ENCODE assay signal across 32 cellular contexts in genomic region chr1:157277281-157277680, GRCh38.
"Had no signal": no experiment of that assay in that cellular context is flagged by ENCODE, and none has a peak within 500 bp of the region (broad histone marks: within the 10 kb centered on the region; RNA-seq: fewer than 3 reads in every experiment).

No MANE protein-coding gene starts in this region.

- H3K4me2 ChIP-seq: smooth muscle cell had no signal

- H3K36me3 ChIP-seq: left lung, lower lobe of right lung, neutrophil, ovary, right atrium auricular region, right lobe of liver, suprapubic skin, thoracic aorta, tibial artery, upper lobe of right lung had no signal

- H3K27me3 ChIP-seq: ovary, right lobe of liver had no signal

- H3K4me1 Mint-ChIP-seq: immature natural killer cell; naive thymus-derived CD8-positive, alpha-beta T cell; nephron; neural crest cell; stimulated activated naive CD8-positive, alpha-beta T cell treated with anti-CD3 and anti-CD28 coated beads, Interleukin-15, amount 100 ng/mL, for 72 hours had no signal

- H3K4me3 Mint-ChIP-seq: immature natural killer cell; naive thymus-derived CD8-positive, alpha-beta T cell; nephron; neural crest cell; stimulated activated memory B cell treated with anti-CD40 and anti-IgM and Interleukin-4, amounts not matched to agents 10 μg/mL and 1 μg/mL and 100 μg/mL, for 72 hours; stimulated activated naive CD8-positive, alpha-beta T cell treated with anti-CD3 and anti-CD28 coated beads, Interleukin-15, amount 100 ng/mL, for 72 hours had no signal

- H3K9me3 Mint-ChIP-seq: immature natural killer cell; naive thymus-derived CD8-positive, alpha-beta T cell; nephron; neural crest cell; stimulated activated memory B cell treated with anti-CD40 and anti-IgM and Interleukin-4, amounts not matched to agents 10 μg/mL and 1 μg/mL and 100 μg/mL, for 72 hours; stimulated activated naive CD8-positive, alpha-beta T cell treated with anti-CD3 and anti-CD28 coated beads, Interleukin-15, amount 100 ng/mL, for 72 hours had no signal

- H3K36me3 Mint-ChIP-seq: immature natural killer cell; naive thymus-derived CD8-positive, alpha-beta T cell; stimulated activated memory B cell treated with anti-CD40 and anti-IgM and Interleukin-4, amounts not matched to agents 10 μg/mL and 1 μg/mL and 100 μg/mL, for 72 hours had no signal

- H3K9me3 ChIP-seq: left lung, lower lobe of right lung, neutrophil, ovary, right atrium auricular region, right lobe of liver, suprapubic skin, thoracic aorta, tibial artery, upper lobe of right lung had no signal

- H3K4me3 ChIP-seq: left lung, lower lobe of right lung, ovary, right atrium auricular region, right lobe of liver, smooth muscle cell, suprapubic skin, thoracic aorta, tibial artery, upper lobe of right lung had no signal

- H3K27ac Mint-ChIP-seq: immature natural killer cell; naive thymus-derived CD8-positive, alpha-beta T cell; nephron; progenitor cell of endocrine pancreas; stimulated activated memory B cell treated with anti-CD40 and anti-IgM and Interleukin-4, amounts not matched to agents 10 μg/mL and 1 μg/mL and 100 μg/mL, for 72 hours; stimulated activated naive CD8-positive, alpha-beta T cell treated with anti-CD3 and anti-CD28 coated beads, Interleukin-15, amount 100 ng/mL, for 72 hours had no signal

- DNase-seq: hypothalamus; immature natural killer cell; kidney; left colon; left lung; lower lobe of right lung; mammary epithelial cell; mesenchymal stem cell; naive thymus-derived CD8-positive, alpha-beta T cell; occipital lobe; ovary; right lobe of liver; stimulated activated CD4-positive, alpha-beta T cell treated with anti-CD3 and anti-CD28 coated beads, Interleukin-1b, Interleukin-23, amount 100 ng/mL, for 48 hours; stimulated activated CD4-positive, alpha-beta T cell treated with anti-CD3 and anti-CD28 coated beads, Interleukin-2, amount 100 ng/mL, for 48 hours; stimulated activated CD4-positive, alpha-beta T cell treated with anti-CD3 and anti-CD28 coated beads, Interleukin-4, amount 100 ng/mL, for 4 hours; stimulated activated CD8-positive, alpha-beta memory T cell treated with anti-CD3 and anti-CD28 coated beads, Interleukin-4, amount 100 ng/mL, for 48 hours; stimulated activated naive CD4-positive, alpha-beta T cell treated with Interleukin-2 at 50 U/mL for 16 hours; stimulated activated naive CD8-positive, alpha-beta T cell treated with anti-CD3 and anti-CD28 coated beads, Interleukin-15, amount 100 ng/mL, for 72 hours; tibial artery; trophoblast cell; upper lobe of right lung had no signal

- H3K4me1 ChIP-seq: left lung, lower lobe of right lung, right atrium auricular region, right lobe of liver, suprapubic skin, tibial artery, upper lobe of right lung had no signal

- H3K27me3 Mint-ChIP-seq: progenitor cell of endocrine pancreas had no signal

- ATAC-seq: left colon; left lung; lower lobe of right lung; naive thymus-derived CD8-positive, alpha-beta T cell; right lobe of liver; stimulated activated memory B cell treated with anti-CD40 and anti-IgM and Interleukin-4, amounts not matched to agents 10 μg/mL and 1 μg/mL and 100 μg/mL, for 72 hours; stimulated activated naive CD8-positive, alpha-beta T cell treated with anti-CD3 and anti-CD28 coated beads, Interleukin-15, amount 100 ng/mL, for 72 hours; upper lobe of right lung had no signal

- FAIRE-seq: islet of Langerhans, kidney, urothelium cell line had no signal

- H3K27ac ChIP-seq: left lung, lower lobe of right lung, neutrophil, ovary, right atrium auricular region, right lobe of liver, suprapubic skin, thoracic aorta, tibial artery, upper lobe of right lung had no signal
